ENCODE assay signal across 19 cellular contexts in the genomic region with DNA sequence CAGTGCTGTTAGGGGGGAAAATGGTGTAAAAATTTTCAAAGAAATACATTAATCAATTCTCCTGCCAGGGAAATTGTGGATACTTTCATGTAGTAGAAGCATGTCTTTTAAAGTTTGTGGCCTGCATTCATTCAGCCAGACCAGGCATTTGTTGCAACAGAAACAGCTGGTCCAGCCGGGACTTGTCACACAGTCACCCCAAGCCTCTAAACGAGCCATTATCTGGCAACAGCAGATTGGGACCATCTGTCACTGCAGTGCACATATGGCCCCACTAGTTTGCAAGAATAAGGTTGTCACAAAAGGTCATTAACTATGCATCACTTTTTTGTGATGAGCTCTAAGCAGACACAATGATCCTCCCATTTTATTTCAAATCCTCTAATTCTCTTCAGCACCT.
DNase-seq lines count a peak whose midpoint lies in the region; ATAC-seq lines count a peak whose summit lies in the region.
"Had no signal": no experiment of that assay in that cellular context is flagged by ENCODE, and none has a peak within 500 bp of the region (broad histone marks: within the 10 kb centered on the region; RNA-seq: fewer than 3 reads in every experiment).

No MANE protein-coding gene starts in this region.

- POLR2A ChIA-PET in T-cell (lab: Charles Lee), result no interaction called here

- CTCF ChIA-PET in T-cell (lab: Charles Lee), result no interaction called here

- no peaks in the 10 kb centered on the region for H3K4me1 Mint-ChIP-seq in T-cell

- no peak overlapping the region for H3K27ac Mint-ChIP-seq in T-cell
- H3K27ac Mint-ChIP-seq: activated naive CD4-positive, alpha-beta T cell treated with anti-CD3 and anti-CD28 coated beads for 36 hours had no signal

- peaks cover 0 to 5% (median 5%) of the 10 kb centered on the region in 3 donors for H3K9me3 Mint-ChIP-seq in T-cell
- H3K9me3 Mint-ChIP-seq: activated naive CD4-positive, alpha-beta T cell treated with anti-CD3 and anti-CD28 coated beads for 36 hours had no signal

- no peak for ATAC-seq in T-cell (replicated peaks in 1 of 4)
- ATAC-seq: right lobe of liver had no signal

- H3K36me3 Mint-ChIP-seq in T-cell, result no peaks in the 10 kb centered on the region

- H3K27me3 Mint-ChIP-seq in T-cell, result peaks cover 4 to 11% of the 10 kb centered on the region in 2 donors

- peak; percentile 89 for DNase-seq in DMS 273 (lab: John Stamatoyannopoulos, UW; ENCODE audit: unreplicated experiment)
- peak; percentile 93 for DNase-seq in NCI-H524 treated with DMSO at 0.1 percent for 48 hours (lab: John Stamatoyannopoulos, UW)
- DNase-seq in cerebellar cortex (ENCODE audit: low spot score), result peak; percentile 74
- DNase-seq in mucosa of gallbladder (ENCODE audit: low spot score), result peak; percentile 19
- DNase-seq in islet precursor cell, result no peak
- no peak for DNase-seq in DMS79 treated with DMSO at 0.1 percent for 48 hours (lab: John Stamatoyannopoulos, UW)
- DNase-seq in HUDEP-2 (lab: John Stamatoyannopoulos, UW; ENCODE audit: unreplicated experiment in 76 of 76), result no peak
- DNase-seq in T-cell, result no peak
- DNase-seq: activated CD4-positive, alpha-beta T cell treated with anti-CD3 and anti-CD28 coated beads for 48 hours; activated naive CD4-positive, alpha-beta T cell treated with anti-CD3 and anti-CD28 coated beads for 36 hours; activated T-cell treated with anti-CD3 and anti-CD28 coated beads for 4 hours; Caco-2; GF-D8; NCI-H187; NK-92 treated with Interleukin-12 subunit alpha and Interleukin-12 subunit beta, amount 100 ng/mL, for 24 hours; right lobe of liver; SIG-M5; stimulated activated CD4-positive, alpha-beta T cell treated with anti-CD3 and anti-CD28 coated beads, Interleukin-2, amount 100 ng/mL, for 24 hours; T1000 had no signal

- no peak overlapping the region for H3K4me3 Mint-ChIP-seq in T-cell
- H3K4me3 Mint-ChIP-seq: activated naive CD4-positive, alpha-beta T cell treated with anti-CD3 and anti-CD28 coated beads for 36 hours had no signal

Comparison
In these comparisons a context has a peak if more than half of its experiments do, and no peak if none do; other contexts are left out.
1. DNase-seq: peak in DMS 273 (single experiment), NCI-H524 treated with DMSO at 0.1 percent for 48 hours (single experiment), cerebellar cortex (single experiment) and mucosa of gallbladder (single experiment); none in islet precursor cell (single experiment), DMS79 treated with DMSO at 0.1 percent for 48 hours (single experiment), HUDEP-2 (0 of 76) and T-cell (0 of 34).